8 cellular contexts compared by ENCODE assay signal in genomic region chr2:204027105-204027504, GRCh38.
DNase-seq lines count a peak whose midpoint lies in the region; ATAC-seq, FAIRE-seq and TF ChIP-seq lines count a peak whose summit lies in the region.

No MANE protein-coding gene starts in this region.

- POLR2A ChIA-PET in HepG2 (lab: Yijun Ruan, JAX): no interaction called here
- POLR2A ChIA-PET in RWPE1 (lab: Yijun Ruan, JAX; ENCODE audit: low non-redundant PET): no interaction called here

- H3K4me3 ChIP-seq in HepG2 (replicated peaks in 1 of 3; ENCODE audit: insufficient read depth in 1 of 3, low read depth in 2 of 3, low read length in 3 of 3) (no peak overlapping the region), right lobe of liver (no peak overlapping the region)

- H3K79me2 ChIP-seq in HepG2 (ENCODE audit: insufficient read depth, low read length): no peaks in the 10 kb centered on the region

- no peak for FAIRE-seq in HepG2 (lab: Jason Lieb, UNC)

- H3K27ac ChIP-seq in HepG2 (ENCODE audit: extremely low read length, insufficient read depth, low read length): no peak overlapping the region
- no peak overlapping the region for H3K27ac ChIP-seq in right lobe of liver
- H3K27ac ChIP-seq in RWPE1: no peak overlapping the region

- H3K4me2 ChIP-seq in HepG2 (ENCODE audit: low read depth, low read length): no peak overlapping the region

- H3K9me3 ChIP-seq in HepG2 (ENCODE audit: low read length): no peaks in the 10 kb centered on the region
- H3K9me3 ChIP-seq in right lobe of liver: no peaks in the 10 kb centered on the region

- 24% methylated on average over 3 of the region's 3 CpGs for WGBS in HepG2 (ENCODE audit: low lambda C conversion rate)
- 42% methylated on average over 3 of the region's 3 CpGs for WGBS in right lobe of liver (ENCODE audit: insufficient coverage, low coverage, low lambda C conversion rate, missing lambda C conversion rate)

- TF ChIP-seq RAD21 in HepG2 (CRISPR knock-in tag; IDR thresholded peaks at IDR 0.05): no peak

- intact Hi-C loops in HepG2 (cut with micrococcal nuclease; ENCODE audit: unreplicated experiment) (no loop called here), right lobe of liver (cut with DNase I) (no loop called here), Right ventricle myocardium superior (cut with DNase I) (no loop called here)

- peak overlapping the region; percentile 1 for H2AFZ ChIP-seq in HepG2 (ENCODE audit: low read length)

- H3K27me3 ChIP-seq in HepG2 (ENCODE audit: control insufficient read depth in 1 of 2, insufficient read depth in 2 of 2, low read length in 2 of 2) (no peaks in the 10 kb centered on the region), right lobe of liver (no peaks in the 10 kb centered on the region)

- no peak for TF ChIP-seq POLR2A in HepG2 (IDR thresholded peaks at IDR 0.05; ENCODE audit: insufficient read depth in 1 of 2, low read depth in 2 of 2, low read length in 2 of 2)
- TF ChIP-seq POLR2A in right lobe of liver (IDR thresholded peaks at IDR 0.05): no peak

- no TSS peak for BruUV-seq in HepG2 (replicated peaks; lab: Mats Ljungman, UMichigan)

- TF ChIP-seq EP300 in HepG2 (IDR thresholded peaks at IDR 0.05; ENCODE audit: low read depth in 2 of 2, low read length in 2 of 2) (no peak), HepG2 (CRISPR knock-in tag; IDR thresholded peaks at IDR 0.05; ENCODE audit: borderline replicate concordance) (no peak)

- DNase-seq in HepG2 (ENCODE audit: low spot score) (no peak), right lobe of liver (no peak), RWPE1 (ENCODE audit: low spot score) (peak; percentile 36), myocyte (ENCODE audit: low read depth) (peak; percentile 89), NOMO-1 treated with DMSO at 0.1 percent for 48 hours (lab: John Stamatoyannopoulos, UW; ENCODE audit: unreplicated experiment) (no peak), Right ventricle myocardium superior (no peak), HuH-7 (ENCODE audit: low spot score) (no peak)

- H3K36me3 ChIP-seq in HepG2 (replicated peaks in 1 of 2; ENCODE audit: control insufficient read depth in 1 of 2, insufficient read depth in 2 of 2, low read length in 2 of 2) (no peaks in the 10 kb centered on the region), right lobe of liver (no peaks in the 10 kb centered on the region)

- H3K4me1 ChIP-seq in HepG2 (ENCODE audit: insufficient read depth, low read length) (0 out of 2 replicates have a peak, but pooled peaks cover 5% of the 10 kb centered on the region), right lobe of liver (no peaks in the 10 kb centered on the region)

- H3K9ac ChIP-seq in HepG2 (ENCODE audit: insufficient read depth, low read depth, low read length): no peak overlapping the region

- in situ Hi-C loops in HepG2 (cut with HindIII; ENCODE audit: extremely low pct_ligation_motif_present, low pct_unique_long_range_greater_than_20kb): no loop called here

- H4K20me1 ChIP-seq in HepG2 (ENCODE audit: insufficient read depth, low read length): no peaks in the 10 kb centered on the region

- CTCF ChIA-PET in HepG2 (lab: Yijun Ruan, JAX; ENCODE audit: low intra/inter-chr PET ratio, low total read pairs): no interaction called here
- CTCF ChIA-PET in RWPE1 (lab: Yijun Ruan, JAX): interaction anchor here (0.6 to 0.7 kb wide), 3 partner anchors 12 to 1196 kb away, joined by 3 to 4 read pairs (median 4); no protein-coding TSS in a partner anchor

- TF ChIP-seq CTCF in HepG2 (CRISPR knock-in tag; IDR thresholded peaks at IDR 0.05): no peak
- TF ChIP-seq CTCF in right lobe of liver (IDR thresholded peaks at IDR 0.05): no peak
- TF ChIP-seq CTCF in RWPE1 (conservative IDR thresholded peaks at IDR 0.05; ENCODE audit: low read depth): no peak

- ATAC-seq in HepG2 (no peak), right lobe of liver (no peak), HG02981 (IDR thresholded peaks at IDR 0.05; ENCODE audit: unreplicated experiment) (peak; percentile 95), Right ventricle myocardium superior (ENCODE audit: poor library complexity) (no peak)

TF ChIP-seq in HepG2, 621 proteins besides CTCF, POLR2A, EP300 and RAD21:
- TF ChIP-seq IRF9 (CRISPR knock-in tag; IDR thresholded peaks at IDR 0.05; ENCODE audit: borderline replicate concordance) (no peak), ZNF224 (CRISPR knock-in tag; IDR thresholded peaks at IDR 0.05) (no peak), IRF1 (CRISPR knock-in tag; IDR thresholded peaks at IDR 0.05; ENCODE audit: low read depth) (no peak), CAMTA2 (CRISPR knock-in tag; IDR thresholded peaks at IDR 0.05; ENCODE audit: borderline replicate concordance) (no peak), SMC3 (IDR thresholded peaks at IDR 0.05; ENCODE audit: low read length) (no peak)

Comparison
In these comparisons a context has a peak if more than half of its experiments do, and no peak if none do; other contexts are left out.
1. DNase-seq: peak in RWPE1 (single experiment) and myocyte (single experiment); none in HepG2 (single experiment), right lobe of liver (0 of 3), NOMO-1 treated with DMSO at 0.1 percent for 48 hours (single experiment), Right ventricle myocardium superior (single experiment) and HuH-7 (single experiment).